ENCODE assay signal across 8 cellular contexts in the genomic region with DNA sequence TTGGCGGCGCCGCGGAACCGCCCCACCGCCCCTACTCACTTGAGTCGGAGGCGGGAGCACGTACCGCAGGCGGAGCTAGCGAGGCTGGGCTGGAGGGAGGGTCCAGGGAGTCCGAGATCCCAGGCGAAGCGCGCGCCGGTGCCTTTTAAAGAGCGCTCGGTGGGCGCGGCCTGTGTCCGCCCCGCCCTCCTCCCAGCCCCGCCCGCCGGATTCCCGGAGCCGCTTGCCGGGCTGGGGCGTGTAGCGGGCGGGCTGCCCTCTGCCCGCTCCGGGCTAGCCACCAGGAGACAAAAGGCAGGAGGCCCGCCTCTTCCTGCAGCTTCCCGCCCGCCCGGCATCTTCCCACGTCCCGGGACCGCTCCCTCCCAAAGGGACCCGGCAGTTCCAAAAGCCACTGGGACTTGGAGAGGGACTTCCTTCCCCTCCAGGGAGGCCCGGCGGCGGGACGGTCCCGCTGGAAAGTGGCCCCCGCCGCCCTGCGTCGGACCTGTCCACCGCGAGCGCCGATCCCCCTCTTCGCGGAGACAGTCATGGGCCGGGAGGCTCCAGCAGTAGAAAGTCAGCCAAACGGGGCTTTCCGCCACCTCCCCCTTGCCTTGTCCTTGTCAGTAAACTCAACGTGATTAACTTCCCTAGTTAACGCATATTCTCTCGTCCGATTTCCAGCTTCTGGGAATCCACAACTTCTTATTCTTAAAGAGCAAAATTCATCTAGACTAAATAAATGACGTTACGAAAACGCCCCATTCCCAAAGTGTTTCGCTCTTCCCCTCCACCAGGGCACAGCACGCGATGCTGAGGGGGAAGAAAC. TPM values are rescaled to one million over a fixed set of nuclear protein-coding genes. Genes with fewer than 3 reads are reported as not detected.
DNase-seq lines count a peak whose midpoint lies in the region; ATAC-seq and TF ChIP-seq lines count a peak whose summit lies in the region.

A gene (minus strand): TSS at position 121 of the 811 bp plus-strand sequence. CDS start 12,759 bp downstream, outside the sequence.

- peak within 1 kb of the TSS; percentile 95 for H3K4me3 ChIP-seq in GM23338
- H3K4me3 ChIP-seq in neuronal stem cell (ENCODE audit: low read length in 2 of 2) = peak within 1 kb of the TSS; percentile 86 to 89
- H3K4me3 ChIP-seq in suprapubic skin = peak within 1 kb of the TSS; percentile 58

- no peaks in the 10 kb centered on the region for H3K36me3 ChIP-seq in GM23338 (ENCODE audit: insufficient read depth)
- H3K36me3 ChIP-seq in neuronal stem cell (replicated peaks in 1 of 2; ENCODE audit: control insufficient read depth in 2 of 2, insufficient read depth in 2 of 2, low read length in 2 of 2) = peaks cover 2 to 16% of the 10 kb centered on the region in 2 donors
- H3K36me3 ChIP-seq in suprapubic skin = no peaks in the 10 kb centered on the region

- peak; percentile 97 for DNase-seq in ELF-1 (ENCODE audit: low read depth, low spot score)
- peak; percentile 97 for DNase-seq in GM23338 (ENCODE audit: low spot score)
- DNase-seq in LoVo (ENCODE audit: low spot score) = peak; percentile 95
- DNase-seq in SHP77 treated with DMSO at 0.1 percent for 48 hours (lab: John Stamatoyannopoulos, UW) = peak; percentile 71
- DNase-seq in activated naive CD4-positive, alpha-beta T cell treated with anti-CD3 and anti-CD28 coated beads, Interleukin-2, amount 10 ng/mL, durations not matched to agents 7 days and 5 days = peak; percentile 78
- DNase-seq in germinal center (ENCODE audit: low spot score) = peak; percentile 81
- peak; percentile 96 for DNase-seq in neuronal stem cell (ENCODE audit: low spot score)
- DNase-seq in suprapubic skin (ENCODE audit: low spot score in 2 of 2) = peak; percentile 90 to 93

- H3K4ac ChIP-seq in neuronal stem cell (ENCODE audit: low read length) = no peak within 1 kb of the TSS

- no peak within 1 kb of the TSS for H4K91ac ChIP-seq in neuronal stem cell (ENCODE audit: low read depth, low read length, poor library complexity)

- H2BK120ac ChIP-seq in neuronal stem cell (ENCODE audit: low read depth, low read length) = no peak within 1 kb of the TSS

- peaks cover 4% of the 10 kb centered on the region; the same call in 2 of the 3 replicates for H3K36me3 Mint-ChIP-seq in GM23338 (ENCODE audit: low read depth)
- no peaks in the 10 kb centered on the region for H3K36me3 Mint-ChIP-seq in activated naive CD4-positive, alpha-beta T cell treated with anti-CD3 and anti-CD28 coated beads, Interleukin-2, amount 10 ng/mL, durations not matched to agents 7 days and 5 days

- H3K27ac ChIP-seq in GM23338 (ENCODE audit: low read depth) (peak within 1 kb of the TSS; percentile 99), neuronal stem cell (replicated peaks; ENCODE audit: low read length) (peak within 1 kb of the TSS; percentile 87), suprapubic skin (peak within 1 kb of the TSS; percentile 88)

- H2AK5ac ChIP-seq in neuronal stem cell (ENCODE audit: low read depth, low read length) = no peak within 1 kb of the TSS

- H2AFZ ChIP-seq in GM23338 (peak within 1 kb of the TSS; percentile 96), neuronal stem cell (ENCODE audit: low read length) (peak within 1 kb of the TSS; percentile 96)

- no peaks in the 10 kb centered on the region for H3K9me3 Mint-ChIP-seq in GM23338
- no peaks in the 10 kb centered on the region for H3K9me3 Mint-ChIP-seq in activated naive CD4-positive, alpha-beta T cell treated with anti-CD3 and anti-CD28 coated beads, Interleukin-2, amount 10 ng/mL, durations not matched to agents 7 days and 5 days

- peak within 1 kb of the TSS; percentile 75 for H3K9ac ChIP-seq in neuronal stem cell (ENCODE audit: low read depth, low read length, poor library complexity)

- H3K27me3 Mint-ChIP-seq in GM23338 (ENCODE audit: insufficient read depth, low read depth, poor library complexity) = peaks cover 12% of the 10 kb centered on the region
- H3K27me3 Mint-ChIP-seq in activated naive CD4-positive, alpha-beta T cell treated with anti-CD3 and anti-CD28 coated beads, Interleukin-2, amount 10 ng/mL, durations not matched to agents 7 days and 5 days = peaks cover 52% of the 10 kb centered on the region

- TF ChIP-seq POLR2A in suprapubic skin (IDR thresholded peaks at IDR 0.05) = peak; percentile 22 to 57

- H3K27me3 ChIP-seq in GM23338 (ENCODE audit: insufficient read depth) (no peaks in the 10 kb centered on the region), neuronal stem cell (ENCODE audit: control insufficient read depth in 3 of 3, insufficient read depth in 3 of 3, low read depth in 1 of 3, low read length in 3 of 3) (no peaks in the 10 kb centered on the region), suprapubic skin (no peaks in the 10 kb centered on the region)

- WGBS in neuronal stem cell (ENCODE audit: extremely low coverage in 2 of 2, insufficient read length in 2 of 2, insufficient replicate concordance in 1 of 2), 2 donors = no CpG with 5 or more reads among the region's 71 CpGs
- WGBS in suprapubic skin = 2% methylated on average over 45 of the region's 71 CpGs

- TF ChIP-seq EP300 in suprapubic skin (IDR thresholded peaks at IDR 0.05) = no peak

- H3K23ac ChIP-seq in neuronal stem cell (ENCODE audit: low read depth, low read length, poor library complexity) = no peak within 1 kb of the TSS

- no peaks in the 10 kb centered on the region for H3K9me2 ChIP-seq in GM23338 (ENCODE audit: insufficient read depth)

- peak; percentile 4 to 46; a peak in 1 of 4 replicates for TF ChIP-seq CTCF in GM23338 (conservative IDR thresholded peaks at IDR 0.05; ENCODE audit: low read depth in 2 of 2)
- TF ChIP-seq CTCF in suprapubic skin (IDR thresholded peaks at IDR 0.05) = peak; percentile 18 to 33

- peak; percentile 88 for ATAC-seq in GM23338

- H4K8ac ChIP-seq in neuronal stem cell (ENCODE audit: low read depth, low read length) = no peak within 1 kb of the TSS

- peaks cover 3% of the 10 kb centered on the region; the same call in 1 of the 2 replicates for H3F3A ChIP-seq in GM23338 (replicated peaks; ENCODE audit: low read depth)

- H3K4me2 ChIP-seq in GM23338 (peak within 1 kb of the TSS; percentile 86), neuronal stem cell (ENCODE audit: insufficient read depth, low read length, poor library complexity, severe bottlenecking) (peak within 1 kb of the TSS; percentile 65)

- peaks cover 43% of the 10 kb centered on the region for H3K4me1 Mint-ChIP-seq in GM23338
- H3K4me1 Mint-ChIP-seq in activated naive CD4-positive, alpha-beta T cell treated with anti-CD3 and anti-CD28 coated beads, Interleukin-2, amount 10 ng/mL, durations not matched to agents 7 days and 5 days = peaks cover 16% of the 10 kb centered on the region

- H3K79me1 ChIP-seq in neuronal stem cell (ENCODE audit: low read depth, low read length) = peaks cover 6% of the 10 kb centered on the region

- H3K4me1 ChIP-seq in GM23338 (ENCODE audit: insufficient read depth) (peaks cover 25% of the 10 kb centered on the region), neuronal stem cell (ENCODE audit: control insufficient read depth in 2 of 2, insufficient read depth in 1 of 2, low read depth in 1 of 2, low read length in 2 of 2) (peaks cover 16 to 18% of the 10 kb centered on the region in 2 donors), suprapubic skin (peaks cover 26% of the 10 kb centered on the region)

- peaks cover 8% of the 10 kb centered on the region; the same call in 1 of the 2 replicates for H4K20me1 ChIP-seq in GM23338 (replicated peaks; ENCODE audit: insufficient read depth)

- H3K9me3 ChIP-seq in neuronal stem cell (replicated peaks in 1 of 2; ENCODE audit: control insufficient read depth in 2 of 2, insufficient read depth in 1 of 2, low read depth in 1 of 2, low read length in 2 of 2) = peaks cover 0 to 13% of the 10 kb centered on the region in 2 donors
- H3K9me3 ChIP-seq in suprapubic skin = no peaks in the 10 kb centered on the region

- peak within 1 kb of the TSS; percentile 89 for H2BK5ac ChIP-seq in neuronal stem cell (ENCODE audit: low read length)

- H3K79me2 ChIP-seq in GM23338 (replicated peaks; ENCODE audit: insufficient read depth) = peaks cover 36% of the 10 kb centered on the region

- H3K14ac ChIP-seq in neuronal stem cell (ENCODE audit: low read length) = no peak within 1 kb of the TSS

- CTCF ChIA-PET in activated naive CD4-positive, alpha-beta T cell treated with anti-CD3 and anti-CD28 coated beads, Interleukin-2, amount 10 ng/mL, durations not matched to agents 7 days and 5 days (lab: Charles Lee) = interaction anchor here (0.5 kb wide), 1 partner anchor 140 kb away, joined by 3 read pairs; no protein-coding TSS in a partner anchor

- H2BK12ac ChIP-seq in neuronal stem cell (ENCODE audit: low read length) = peak within 1 kb of the TSS; percentile 2

- H3K4me3 Mint-ChIP-seq in GM23338 = peak within 1 kb of the TSS; percentile 95
- H3K4me3 Mint-ChIP-seq in activated naive CD4-positive, alpha-beta T cell treated with anti-CD3 and anti-CD28 coated beads, Interleukin-2, amount 10 ng/mL, durations not matched to agents 7 days and 5 days = peak within 1 kb of the TSS; percentile 91

- H2BK15ac ChIP-seq in neuronal stem cell (ENCODE audit: low read length) = no peak within 1 kb of the TSS

- H3K27ac Mint-ChIP-seq in GM23338 = peak within 1 kb of the TSS; percentile 97
- no peak within 1 kb of the TSS for H3K27ac Mint-ChIP-seq in activated naive CD4-positive, alpha-beta T cell treated with anti-CD3 and anti-CD28 coated beads, Interleukin-2, amount 10 ng/mL, durations not matched to agents 7 days and 5 days

- peak within 1 kb of the TSS; percentile 95 for H3K18ac ChIP-seq in neuronal stem cell (ENCODE audit: low read length)

TF ChIP-seq in GM23338, 12 proteins besides CTCF, POLR2A, EP300 and RAD21 (continues in another document):
- TF ChIP-seq STAT1 (IDR thresholded peaks at IDR 0.05; ENCODE audit: unreplicated experiment) (no peak), POLR2AphosphoS5 (IDR thresholded peaks at IDR 0.05; ENCODE audit: low read depth) (peak; percentile 98), ZNF331 (CRISPR knock-in tag; IDR thresholded peaks at IDR 0.05; ENCODE audit: low read depth) (no peak), NANOG (IDR thresholded peaks at IDR 0.05; ENCODE audit: borderline replicate concordance) (no peak), ZNF114 (CRISPR knock-in tag; IDR thresholded peaks at IDR 0.05) (no peak), JUNB (IDR thresholded peaks at IDR 0.05; ENCODE audit: unreplicated experiment) (no peak)

RNA-seq across cellular contexts. Expression of the gene that starts here (rescaled TPM):
- 166 and 208 TPM in 2 replicates for total RNA-seq in GM23338 (2014; rRNA removed; shearing (Covaris generic))
- polyA plus RNA-seq in GM23338 (2016; fragmentation: Nextera tagmentation; extraction: Ambion mirVana) = 286 and 315 TPM in 2 replicates
- polyA plus RNA-seq in neuronal stem cell (2013, experiment 1 of 2) = 288 TPM
- polyA plus RNA-seq in neuronal stem cell (2013, experiment 2 of 2) = 282 TPM
- 10 to 100 TPM; 10.1 to 24.4 (median 15.8) TPM for total RNA-seq in suprapubic skin

Comparison
In these comparisons a context has a peak if more than half of its experiments do, and no peak if none do; other contexts are left out.
1. Peak in every context shown above with its lines: DNase-seq, ATAC-seq, H3K4me3 ChIP-seq and H3K27ac ChIP-seq.